8 cellular contexts compared by ENCODE assay signal in genomic region chr13:67229438-67230242, GRCh38. TPM values are rescaled to one million over a fixed set of nuclear protein-coding genes. Genes with fewer than 3 reads are reported as not detected.
DNase-seq lines count a peak whose midpoint lies in the region; ATAC-seq and TF ChIP-seq lines count a peak whose summit lies in the region.

No MANE protein-coding gene starts in this region.

- TF ChIP-seq POLR2A in testis (IDR thresholded peaks at IDR 0.05), result no peak

- H3K27ac ChIP-seq in ascending aorta (peak overlapping the region; percentile 22 to 90), iPS-18a (ENCODE audit: low read length) (no peak overlapping the region), testis (no peak overlapping the region)

- intact Hi-C loops in ascending aorta (cut with DNase I), result loop anchor here (5.0 kb wide), 3 partner anchors 237 to 1317 kb away; no protein-coding TSS in a partner anchor
- intact Hi-C loops in testis (cut with DNase I; ENCODE audit: low total_unique reads), result no loop called here

- H3K36me3 ChIP-seq in ascending aorta, result no peaks in the 10 kb centered on the region
- no peaks in the 10 kb centered on the region for H3K36me3 ChIP-seq in iPS-18a (ENCODE audit: control insufficient read depth, low read depth, low read length)
- H3K36me3 ChIP-seq in testis (ENCODE audit: low read depth, missing control alignments), result no peaks in the 10 kb centered on the region

- WGBS in testis, 2 donors, result 0% methylated on average over 19 of the region's 19 CpGs

- H3K9ac ChIP-seq in iPS-18a (ENCODE audit: low read length), result no peak overlapping the region

- H3K4me1 ChIP-seq in ascending aorta, result peaks cover 0 to 2% of the 10 kb centered on the region in 2 donors
- no peaks in the 10 kb centered on the region for H3K4me1 ChIP-seq in iPS-18a (ENCODE audit: control insufficient read depth, low read depth, low read length)
- no peaks in the 10 kb centered on the region for H3K4me1 ChIP-seq in testis

- ATAC-seq in HG02798 (IDR thresholded peaks at IDR 0.05; ENCODE audit: poor library complexity, unreplicated experiment) (peak; percentile 5), GM21576 (IDR thresholded peaks at IDR 0.05; ENCODE audit: unreplicated experiment) (no peak)

- no peak for TF ChIP-seq CTCF in ascending aorta (IDR thresholded peaks at IDR 0.05)
- no peak for TF ChIP-seq CTCF in testis (IDR thresholded peaks at IDR 0.05)

- H3K9me3 ChIP-seq in ascending aorta (no peaks in the 10 kb centered on the region), iPS-18a (ENCODE audit: control insufficient read depth, low read depth, low read length) (no peaks in the 10 kb centered on the region), testis (no peaks in the 10 kb centered on the region)

- H3K27me3 ChIP-seq in ascending aorta, result no peaks in the 10 kb centered on the region
- peaks cover 33% of the 10 kb centered on the region for H3K27me3 ChIP-seq in iPS-18a (ENCODE audit: control insufficient read depth, insufficient read depth, low read length)
- no peaks in the 10 kb centered on the region for H3K27me3 ChIP-seq in testis

- peak; percentile 53 for DNase-seq in DMS 273 (lab: John Stamatoyannopoulos, UW; ENCODE audit: unreplicated experiment)
- DNase-seq in DMS 273 treated with DMSO at 0.1 percent for 48 hours (lab: John Stamatoyannopoulos, UW), result no peak
- DNase-seq in ascending aorta (ENCODE audit: low spot score in 2 of 2), result no peak
- no peak for DNase-seq in testis
- no peak for DNase-seq in NOMO-1 treated with dmso at 0.1 percent for 144 hours (lab: John Stamatoyannopoulos, UW; ENCODE audit: unreplicated experiment)

- H3K4me3 ChIP-seq in ascending aorta (peak overlapping the region; percentile 53 to 86), iPS-18a (ENCODE audit: low read length) (peak overlapping the region; percentile 87), testis (peak overlapping the region; percentile 74 to 88)

RNA-seq across cellular contexts. Expression of gene PCDH9, which starts 0.5 kb away (rescaled TPM):
- total RNA-seq in ascending aorta, result 3.6 TPM
- total RNA-seq in testis, result 1 to 10 TPM; 3.5 to 4.6 TPM
- polyA plus RNA-seq in testis (ENCODE audit: insufficient read depth, low read depth, low replicate concordance), result 2.3 TPM

Comparison
In these comparisons a context has a peak if more than half of its experiments do, and no peak if none do; other contexts are left out.
1. H3K27ac ChIP-seq: peak in ascending aorta (2 of 2); none in iPS-18a (single experiment) and testis (0 of 2).
2. Peak in every context shown above with its lines, with median percentiles within 50 percentile points of each other: H3K4me3 ChIP-seq.